21 cellular contexts compared by ENCODE assay signal in the genomic region with DNA sequence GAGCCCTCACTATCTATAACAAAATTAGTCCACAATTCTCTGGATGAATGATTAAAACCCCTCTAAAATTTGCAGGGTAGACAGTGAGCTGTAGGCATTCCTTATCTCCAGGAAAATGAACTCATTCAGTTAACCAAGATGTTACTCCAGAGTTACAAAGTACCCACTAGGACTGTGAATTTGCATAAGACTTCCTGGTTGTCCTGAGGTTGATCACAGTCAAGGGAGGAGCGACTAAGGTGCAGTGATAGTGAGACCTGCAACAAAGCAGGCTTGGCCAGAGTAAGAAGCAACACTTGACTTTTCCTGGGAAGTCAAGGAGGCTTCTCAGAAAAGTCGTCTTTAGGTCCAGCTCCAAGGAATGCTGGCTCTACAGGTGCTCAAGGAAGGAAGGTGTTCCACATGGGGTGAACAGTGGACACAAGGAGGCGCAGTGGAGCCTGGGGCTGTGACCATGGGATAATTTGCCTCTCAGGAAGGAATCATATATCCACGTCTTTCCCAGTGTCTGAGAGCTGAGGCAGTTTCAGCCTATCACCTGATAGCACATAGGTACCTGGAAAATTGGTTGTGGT.
DNase-seq lines count a peak whose midpoint lies in the region; ATAC-seq, FAIRE-seq and TF ChIP-seq lines count a peak whose summit lies in the region.
"Had no signal": no experiment of that assay in that cellular context is flagged by ENCODE, and none has a peak within 500 bp of the region (broad histone marks: within the 10 kb centered on the region; RNA-seq: fewer than 3 reads in every experiment).

No MANE protein-coding gene starts in this region.

- 60 to 86% methylated on average over 2 to 4 of the region's 4 CpGs for WGBS in endodermal cell (ENCODE audit: insufficient coverage in 1 of 2, insufficient read length in 1 of 2), 2 experiments

- ATAC-seq in mucosa of descending colon (peak; percentile 88), HG03135 (IDR thresholded peaks at IDR 0.05; ENCODE audit: unreplicated experiment) (no peak)
- ATAC-seq: left lobe of liver had no signal

- intact Hi-C loops in mucosa of descending colon (cut with DNase I, micrococcal nuclease): no loop called here

- no peaks in the 10 kb centered on the region for H3K27me3 ChIP-seq in endodermal cell (ENCODE audit: control insufficient read depth, insufficient read depth, low read length, poor library complexity, severe bottlenecking)
- H3K27me3 ChIP-seq: SJCRH30, suprapubic skin had no signal

- no peaks in the 10 kb centered on the region for H3K36me3 Mint-ChIP-seq in endodermal cell (ENCODE audit: low read depth)

- TF ChIP-seq CTCF in D721Med (IDR thresholded peaks at IDR 0.05; ENCODE audit: insufficient read depth, missing control alignments): peak; percentile 17
- peak; percentile 42 for TF ChIP-seq CTCF in LNCaP clone FGC (IDR thresholded peaks at IDR 0.05; ENCODE audit: control insufficient read depth, extremely low read depth, insufficient read depth)
- peak; percentile 93 for TF ChIP-seq CTCF in endodermal cell (conservative IDR thresholded peaks at IDR 0.05)
- TF ChIP-seq CTCF in mucosa of descending colon (IDR thresholded peaks at IDR 0.05): no peak

- no peak overlapping the region for H3K4me3 Mint-ChIP-seq in endodermal cell

- peak overlapping the region; percentile 40 for H3K27ac Mint-ChIP-seq in endodermal cell

- no peaks in the 10 kb centered on the region for H3K9me3 ChIP-seq in endodermal cell (ENCODE audit: control insufficient read depth, low read length)
- H3K9me3 ChIP-seq in mucosa of descending colon: no peaks in the 10 kb centered on the region
- H3K9me3 ChIP-seq: SJCRH30, suprapubic skin had no signal

- peaks cover 19% of the 10 kb centered on the region for H3K27me3 Mint-ChIP-seq in endodermal cell (ENCODE audit: insufficient read depth)

- H3K4me1 Mint-ChIP-seq in endodermal cell: peaks cover 47% of the 10 kb centered on the region

- H3K9ac ChIP-seq in endodermal cell (ENCODE audit: extremely low read depth, low read length, poor library complexity, severe bottlenecking): no peak overlapping the region

- no peak for FAIRE-seq in D721Med (lab: Jason Lieb, UNC)
- FAIRE-seq: HTR-8/SVneo had no signal

- H3K36me3 ChIP-seq in endodermal cell (ENCODE audit: control insufficient read depth, insufficient read depth, low read length) (no peaks in the 10 kb centered on the region), mucosa of descending colon (ENCODE audit: low read depth) (no peaks in the 10 kb centered on the region)
- H3K36me3 ChIP-seq: SJCRH30, suprapubic skin had no signal

- DNase-seq in D721Med (ENCODE audit: insufficient read length, low spot score) (no peak), LNCaP clone FGC (ENCODE audit: low read depth) (no peak), endodermal cell (peak; percentile 89), mucosa of descending colon (peak in 2 of 3 donors; percentile 59 to 60), NOMO-1 treated with DMSO at 0.1 percent for 48 hours (lab: John Stamatoyannopoulos, UW; ENCODE audit: unreplicated experiment) (no peak), pons (ENCODE audit: low spot score) (no peak), cerebellar cortex (ENCODE audit: low spot score) (no peak)
- DNase-seq: activated CD4-positive, CD25-positive, alpha-beta regulatory T cell treated with anti-CD3 and anti-CD28 coated beads, Interleukin-2, amount 50 U/mL, for 72 hours; activated effector memory CD4-positive, alpha-beta T cell treated with anti-CD3 and anti-CD28 coated beads, Interleukin-2, amount 50 U/mL, for 16 hours; amygdala; central memory CD4-positive, alpha-beta T cell; COR-L47; effector memory CD4-positive, alpha-beta T cell; NCI-H345; OCI-M1; T-helper 2 cell had no signal

- peaks cover 29% of the 10 kb centered on the region for H3K4me1 ChIP-seq in endodermal cell (ENCODE audit: control insufficient read depth, insufficient read depth, low read length)
- no peaks in the 10 kb centered on the region for H3K4me1 ChIP-seq in mucosa of descending colon (ENCODE audit: low read depth)
- H3K4me1 ChIP-seq: SJCRH30, suprapubic skin had no signal

- H3K9me3 Mint-ChIP-seq in endodermal cell: peaks cover 8% of the 10 kb centered on the region

- H3K4me3 ChIP-seq in LNCaP clone FGC (ENCODE audit: low read depth, low read length) (no peak overlapping the region), endodermal cell (ENCODE audit: low read length) (no peak overlapping the region), mucosa of descending colon (no peak overlapping the region)
- H3K4me3 ChIP-seq: SJCRH30, suprapubic skin had no signal

- H3K27ac ChIP-seq in endodermal cell (ENCODE audit: low read depth, low read length): no peak overlapping the region
- H3K27ac ChIP-seq: SJCRH30, suprapubic skin had no signal

Comparison
In these comparisons a context has a peak if more than half of its experiments do, and no peak if none do; other contexts are left out.
1. DNase-seq: peak in endodermal cell (single experiment) and mucosa of descending colon (2 of 3); none in D721Med (single experiment), LNCaP clone FGC (single experiment), NOMO-1 treated with DMSO at 0.1 percent for 48 hours (single experiment), pons (single experiment) and cerebellar cortex (single experiment).